Comparison of ENCODE assay signal across 2 cellular contexts in genomic region chr5:172412724-172413260, GRCh38.
TF ChIP-seq lines count a peak whose summit lies in the region.

No MANE protein-coding gene starts in this region.

TF ChIP-seq in GM23338, 12 proteins besides CTCF, POLR2A, EP300 and RAD21 (continued from another document):
- no peak for TF ChIP-seq ZNF462 (CRISPR knock-in tag; IDR thresholded peaks at IDR 0.05)
- TF ChIP-seq STAT1 (IDR thresholded peaks at IDR 0.05; ENCODE audit: unreplicated experiment): no peak

TF ChIP-seq in SK-N-SH treated with all-trans-retinoic acid at 6 μM for 48 hours, 23 proteins besides CTCF, POLR2A, EP300 and RAD21 (continued from another document):
- TF ChIP-seq, protein P1, sequence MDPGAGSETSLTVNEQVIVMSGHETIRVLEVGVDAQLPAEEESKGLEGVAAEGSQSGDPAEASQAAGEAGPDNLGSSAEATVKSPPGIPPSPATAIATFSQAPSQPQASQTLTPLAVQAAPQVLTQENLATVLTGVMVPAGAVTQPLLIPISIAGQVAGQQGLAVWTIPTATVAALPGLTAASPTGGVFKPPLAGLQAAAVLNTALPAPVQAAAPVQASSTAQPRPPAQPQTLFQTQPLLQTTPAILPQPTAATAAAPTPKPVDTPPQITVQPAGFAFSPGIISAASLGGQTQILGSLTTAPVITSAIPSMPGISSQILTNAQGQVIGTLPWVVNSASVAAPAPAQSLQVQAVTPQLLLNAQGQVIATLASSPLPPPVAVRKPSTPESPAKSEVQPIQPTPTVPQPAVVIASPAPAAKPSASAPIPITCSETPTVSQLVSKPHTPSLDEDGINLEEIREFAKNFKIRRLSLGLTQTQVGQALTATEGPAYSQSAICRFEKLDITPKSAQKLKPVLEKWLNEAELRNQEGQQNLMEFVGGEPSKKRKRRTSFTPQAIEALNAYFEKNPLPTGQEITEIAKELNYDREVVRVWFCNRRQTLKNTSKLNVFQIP (CRISPR knock-in tag; IDR thresholded peaks at IDR 0.05; ENCODE audit: borderline replicate concordance, low read depth): no peak
- TF ChIP-seq, protein P2, sequence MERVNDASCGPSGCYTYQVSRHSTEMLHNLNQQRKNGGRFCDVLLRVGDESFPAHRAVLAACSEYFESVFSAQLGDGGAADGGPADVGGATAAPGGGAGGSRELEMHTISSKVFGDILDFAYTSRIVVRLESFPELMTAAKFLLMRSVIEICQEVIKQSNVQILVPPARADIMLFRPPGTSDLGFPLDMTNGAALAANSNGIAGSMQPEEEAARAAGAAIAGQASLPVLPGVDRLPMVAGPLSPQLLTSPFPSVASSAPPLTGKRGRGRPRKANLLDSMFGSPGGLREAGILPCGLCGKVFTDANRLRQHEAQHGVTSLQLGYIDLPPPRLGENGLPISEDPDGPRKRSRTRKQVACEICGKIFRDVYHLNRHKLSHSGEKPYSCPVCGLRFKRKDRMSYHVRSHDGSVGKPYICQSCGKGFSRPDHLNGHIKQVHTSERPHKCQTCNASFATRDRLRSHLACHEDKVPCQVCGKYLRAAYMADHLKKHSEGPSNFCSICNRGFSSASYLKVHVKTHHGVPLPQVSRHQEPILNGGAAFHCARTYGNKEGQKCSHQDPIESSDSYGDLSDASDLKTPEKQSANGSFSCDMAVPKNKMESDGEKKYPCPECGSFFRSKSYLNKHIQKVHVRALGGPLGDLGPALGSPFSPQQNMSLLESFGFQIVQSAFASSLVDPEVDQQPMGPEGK (CRISPR knock-in tag; IDR thresholded peaks at IDR 0.05; ENCODE audit: borderline replicate concordance): no peak
- TF ChIP-seq BACH2 (CRISPR knock-in tag; IDR thresholded peaks at IDR 0.05; ENCODE audit: borderline replicate concordance) (no peak), TCF4 (CRISPR knock-in tag; IDR thresholded peaks at IDR 0.05; ENCODE audit: borderline replicate concordance) (no peak), ZNF565 (CRISPR knock-in tag; conservative IDR thresholded peaks at IDR 0.05; ENCODE audit: low read depth) (no peak)
